ENCODE assay signal across 34 cellular contexts in genomic region chr4:73617256-73617655, GRCh38. TPM values are rescaled to one million over a fixed set of nuclear protein-coding genes. Genes with fewer than 3 reads are reported as not detected.
DNase-seq lines count a peak whose midpoint lies in the region; ATAC-seq, FAIRE-seq and TF ChIP-seq lines count a peak whose summit lies in the region.
"Had no signal": no experiment of that assay in that cellular context is flagged by ENCODE, and none has a peak within 500 bp of the region (broad histone marks: within the 10 kb centered on the region; RNA-seq: fewer than 3 reads in every experiment).

No MANE protein-coding gene starts in this region.

- no peaks in the 10 kb centered on the region for H3K9me3 ChIP-seq in left lung
- H3K9me3 ChIP-seq: lower lobe of right lung, mucosa of descending colon, stomach, tibial artery had no signal

- H3K4me1 Mint-ChIP-seq in activated B cell treated with CpG ODN at 0.5 μM for 24 hours (peaks cover 25% of the 10 kb centered on the region), memory B cell (peaks cover 24% of the 10 kb centered on the region)

- no peak overlapping the region for H3K27ac Mint-ChIP-seq in activated B cell treated with CpG ODN at 0.5 μM for 24 hours
- no peak overlapping the region for H3K27ac Mint-ChIP-seq in memory B cell
- H3K27ac Mint-ChIP-seq: activated naive CD8-positive, alpha-beta T cell treated with anti-CD3 and anti-CD28 coated beads, Interleukin-2, amount 50 U/mL, for 24 hours; CD8-positive, alpha-beta memory T cell; nephron progenitor cell had no signal

- H3K27me3 Mint-ChIP-seq in activated B cell treated with CpG ODN at 0.5 μM for 24 hours (peaks cover 6% of the 10 kb centered on the region), memory B cell (peaks cover 1% of the 10 kb centered on the region)

- peaks cover 0 to 17% of the 10 kb centered on the region in 2 donors for H3K27me3 ChIP-seq in left lung

- no peaks in the 10 kb centered on the region for H3K4me1 ChIP-seq in left lung
- H3K4me1 ChIP-seq: lower lobe of right lung had no signal

- H3K4me3 Mint-ChIP-seq in activated B cell treated with CpG ODN at 0.5 μM for 24 hours (peak overlapping the region; percentile 32), memory B cell (peak overlapping the region; percentile 31)
- H3K4me3 Mint-ChIP-seq: activated naive CD8-positive, alpha-beta T cell treated with anti-CD3 and anti-CD28 coated beads, Interleukin-2, amount 50 U/mL, for 24 hours; activated T-cell treated with anti-CD3 and anti-CD28 coated beads, Interleukin-2, amount 50 U/mL, for 4 hours; CD8-positive, alpha-beta memory T cell; nephron progenitor cell had no signal

- H3K36me3 ChIP-seq in left lung: no peaks in the 10 kb centered on the region
- H3K36me3 ChIP-seq: lower lobe of right lung, stomach, tibial artery had no signal

- CTCF ChIA-PET in activated B cell treated with CpG ODN at 0.5 μM for 24 hours (lab: Charles Lee): interaction anchor here (0.6 to 1.6 kb wide), 2 partner anchors 11 to 24 kb away, joined by 3 to 4 read pairs; no protein-coding TSS in a partner anchor

- no peak for TF ChIP-seq CTCF in activated B cell treated with CpG ODN at 0.5 μM for 24 hours (IDR thresholded peaks at IDR 0.05)
- TF ChIP-seq CTCF in left lung (IDR thresholded peaks at IDR 0.05): no peak

- peak; percentile 60 for FAIRE-seq in GM19239 (lab: Jason Lieb, UNC)
- FAIRE-seq: A204.1, endothelial cell of umbilical vein, G401.6, HTR-8/SVneo, islet of Langerhans had no signal

- no peak overlapping the region for H3K27ac ChIP-seq in left lung
- H3K27ac ChIP-seq: dorsolateral prefrontal cortex, lower lobe of right lung, tibial artery had no signal

- POLR2A ChIA-PET in activated B cell treated with CpG ODN at 0.5 μM for 24 hours (lab: Charles Lee): no interaction called here

- DNase-seq in NCI-H510A treated with DMSO at 0.1 percent for 48 hours (lab: John Stamatoyannopoulos, UW) (peak; percentile 33), NCI-H510A (lab: John Stamatoyannopoulos, UW) (no peak), GM19239 (ENCODE audit: insufficient read length, low spot score) (no peak), activated B cell treated with CpG ODN at 0.5 μM for 24 hours (no peak), memory B cell (ENCODE audit: low spot score in 2 of 2) (no peak), left lung (no peak)
- DNase-seq: activated CD4-positive, alpha-beta T cell treated with anti-CD3 and anti-CD28 coated beads for 48 hours; activated naive CD8-positive, alpha-beta T cell treated with anti-CD3 and anti-CD28 coated beads, Interleukin-2, amount 50 U/mL, for 24 hours; activated T-cell treated with anti-CD3 and anti-CD28 coated beads, Interleukin-2, amount 50 U/mL, for 4 hours; CD8-positive, alpha-beta memory T cell; cerebellar nuclear complex; DMS153; dorsolateral prefrontal cortex; KG1; lower lobe of right lung; mucosa of descending colon; NCI-H1436 treated with DMSO at 0.1 percent for 48 hours; NCI-H526 treated with DMSO at 0.1 percent for 48 hours; nephron progenitor cell; retina; Right ventricle myocardium superior; small intestine; stomach; tibial artery had no signal

- no peak overlapping the region for H3K4me3 ChIP-seq in left lung
- H3K4me3 ChIP-seq: dorsolateral prefrontal cortex, lower lobe of right lung, mucosa of descending colon, tibial artery had no signal

- intact Hi-C loops in activated B cell treated with CpG ODN at 0.5 μM for 24 hours (cut with micrococcal nuclease): no loop called here
- intact Hi-C loops in left lung (cut with DNase I): no loop called here

- no peaks in the 10 kb centered on the region for H3K36me3 Mint-ChIP-seq in activated B cell treated with CpG ODN at 0.5 μM for 24 hours (ENCODE audit: low read depth)
- H3K36me3 Mint-ChIP-seq in memory B cell: peaks cover 13% of the 10 kb centered on the region
- H3K36me3 Mint-ChIP-seq: CD8-positive, alpha-beta memory T cell had no signal

- ATAC-seq in activated B cell treated with CpG ODN at 0.5 μM for 24 hours (ENCODE audit: low read depth) (no peak), memory B cell (ENCODE audit: low read depth) (no peak), HG02642 (IDR thresholded peaks at IDR 0.05; ENCODE audit: poor library complexity, unreplicated experiment) (no peak), left lung (no peak), HG03521 (IDR thresholded peaks at IDR 0.05; ENCODE audit: unreplicated experiment) (no peak)
- ATAC-seq: activated naive CD8-positive, alpha-beta T cell treated with anti-CD3 and anti-CD28 coated beads, Interleukin-2, amount 50 U/mL, for 24 hours; activated T-cell treated with anti-CD3 and anti-CD28 coated beads, Interleukin-2, amount 50 U/mL, for 4 hours; lower lobe of right lung; mucosa of descending colon had no signal

- H3K9me3 Mint-ChIP-seq in activated B cell treated with CpG ODN at 0.5 μM for 24 hours: no peaks in the 10 kb centered on the region
- H3K9me3 Mint-ChIP-seq in memory B cell: no peaks in the 10 kb centered on the region
- H3K9me3 Mint-ChIP-seq: activated naive CD8-positive, alpha-beta T cell treated with anti-CD3 and anti-CD28 coated beads, Interleukin-2, amount 50 U/mL, for 24 hours; activated T-cell treated with anti-CD3 and anti-CD28 coated beads, Interleukin-2, amount 50 U/mL, for 4 hours; CD8-positive, alpha-beta memory T cell; nephron progenitor cell had no signal

RNA-seq across cellular contexts. Expression of gene RASSF6, which starts 3.0 kb away (rescaled TPM):
- 4.0 TPM in 2 replicates for total RNA-seq in activated B cell treated with CpG ODN at 0.5 μM for 24 hours
- total RNA-seq in left lung: 1 to 10 TPM; 1.3 to 2.2 TPM
- total RNA-seq: activated CD8-positive, alpha-beta memory T cell treated with anti-CD3 and anti-CD28 coated beads for 36 hours; activated T-cell treated with anti-CD3 and anti-CD28 coated beads, Interleukin-2, amount 50 U/mL, for 4 hours; CD8-positive, alpha-beta memory T cell; endothelial cell of umbilical vein; osteocyte; Right ventricle myocardium superior; T-helper 2 cell treated with Interferon-gamma antibody and Interleukin-4, amounts not matched to agents 100 ng/mL and 5 ng/mL, for 36 hours had no signal
